Comparison of ENCODE assay signal across 20 cellular contexts in the genomic region with DNA sequence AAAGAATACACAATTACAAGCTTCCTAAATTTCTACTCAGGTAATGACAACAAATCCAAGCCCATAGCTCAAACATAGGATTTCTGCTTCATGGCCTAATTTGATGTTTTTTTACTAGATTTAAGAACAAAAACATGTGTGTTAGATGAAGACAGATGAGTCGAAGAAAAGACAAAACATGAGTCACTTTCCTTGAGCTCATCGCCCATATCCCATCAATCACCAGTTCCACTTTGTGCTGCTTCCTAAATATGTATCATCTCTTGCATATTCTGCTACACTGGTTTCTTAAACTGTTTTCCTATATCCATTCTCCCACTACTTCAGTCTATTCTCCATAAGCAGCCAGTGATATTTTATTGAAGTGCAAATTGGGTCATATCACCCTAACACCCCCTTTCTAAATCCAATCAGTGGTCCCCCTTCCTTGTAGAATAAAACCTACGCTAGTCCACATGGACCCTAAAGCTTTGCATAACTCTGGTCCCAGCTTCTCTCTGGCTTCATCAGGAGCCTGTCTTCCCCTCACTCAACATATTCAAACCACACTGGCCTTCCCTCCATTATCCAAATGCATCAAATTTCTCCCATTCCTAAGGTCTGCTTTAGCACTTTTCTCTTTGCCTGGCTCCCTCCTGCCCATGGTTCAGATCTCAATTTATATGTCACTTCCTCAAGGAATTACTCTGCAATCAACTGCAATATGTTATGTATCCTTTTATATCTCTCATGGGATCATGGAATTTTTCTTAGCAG.
A peak's percentile ranks its signal among the peaks of the same experiment; 100 is the strongest.
DNase-seq lines count a peak whose midpoint lies in the region; ATAC-seq and TF ChIP-seq lines count a peak whose summit lies in the region.
"Had no signal": no experiment of that assay in that cellular context is flagged by ENCODE, and none has a peak within 500 bp of the region (broad histone marks: within the 10 kb centered on the region; RNA-seq: fewer than 3 reads in every experiment).

No MANE protein-coding gene starts in this region.

- no peak overlapping the region for H3K9ac ChIP-seq in neural progenitor cell
- H3K9ac ChIP-seq: SK-N-SH had no signal

- H2AFZ ChIP-seq in neural progenitor cell (replicated peaks) = no peak overlapping the region
- H2AFZ ChIP-seq: PC-9 had no signal

- H3K9me3 Mint-ChIP-seq in mesothelial cell of epicardium = no peaks in the 10 kb centered on the region
- H3K9me3 Mint-ChIP-seq in neural progenitor cell = no peaks in the 10 kb centered on the region

- no peaks in the 10 kb centered on the region for H3K36me3 ChIP-seq in neural progenitor cell

- H3K4me3 Mint-ChIP-seq in mesothelial cell of epicardium (no peak overlapping the region), neural progenitor cell (no peak overlapping the region)
- H3K4me3 Mint-ChIP-seq: B cell had no signal

- no peaks in the 10 kb centered on the region for H3K9me3 ChIP-seq in neural progenitor cell (ENCODE audit: low read depth)
- H3K9me3 ChIP-seq: SK-N-SH had no signal

- H4K20me1 ChIP-seq in neural progenitor cell (ENCODE audit: low read depth) = no peaks in the 10 kb centered on the region

- DNase-seq in GM03348 (ENCODE audit: low spot score) = peak; percentile 15
- peak; percentile 22 for DNase-seq in RPMI7951 (ENCODE audit: low read depth)
- DNase-seq in foreskin keratinocyte = no peak
- no peak for DNase-seq in mesothelial cell of epicardium (ENCODE audit: low spot score in 2 of 2, unreplicated experiment in 2 of 2)
- no peak for DNase-seq in left lobe of liver (ENCODE audit: low spot score)
- no peak for DNase-seq in neural progenitor cell (ENCODE audit: low spot score)
- no peak for DNase-seq in D341Med (ENCODE audit: low spot score)
- DNase-seq: CD4-positive, alpha-beta memory T cell; DND-41; GF-D8; MM.1S; NCI-H1105; NCI-H187; NCI-H748 treated with DMSO at 0.1 percent for 48 hours; PC-9 had no signal

- H3K27me3 ChIP-seq in foreskin keratinocyte (no peaks in the 10 kb centered on the region), neural progenitor cell (no peaks in the 10 kb centered on the region)

- ATAC-seq in foreskin keratinocyte (peak; percentile 31), left lobe of liver (no peak), GM19455 (IDR thresholded peaks at IDR 0.05; ENCODE audit: unreplicated experiment) (no peak)
- ATAC-seq: Right ventricle myocardium inferior had no signal

- H3F3A ChIP-seq in neural progenitor cell (ENCODE audit: low read depth) = no peaks in the 10 kb centered on the region

- peaks cover 5% of the 10 kb centered on the region for H3K27me3 Mint-ChIP-seq in mesothelial cell of epicardium (ENCODE audit: low read depth)
- H3K27me3 Mint-ChIP-seq in neural progenitor cell (ENCODE audit: insufficient read depth, low read depth) = no peaks in the 10 kb centered on the region
- H3K27me3 Mint-ChIP-seq: B cell; CD4-positive, alpha-beta memory T cell had no signal

- H3K79me2 ChIP-seq in neural progenitor cell (ENCODE audit: low read depth) = no peaks in the 10 kb centered on the region

- no peak overlapping the region for H3K4me3 ChIP-seq in neural progenitor cell
- H3K4me3 ChIP-seq: PC-9 had no signal

- H3K4me1 ChIP-seq in foreskin keratinocyte = no peaks in the 10 kb centered on the region
- H3K4me1 ChIP-seq in neural progenitor cell = no peaks in the 10 kb centered on the region

- H3K4me2 ChIP-seq in neural progenitor cell = no peak overlapping the region
- H3K4me2 ChIP-seq: PC-9, SK-N-SH had no signal

- peaks cover 36% of the 10 kb centered on the region for H3K4me1 Mint-ChIP-seq in mesothelial cell of epicardium
- no peaks in the 10 kb centered on the region for H3K4me1 Mint-ChIP-seq in neural progenitor cell
- H3K4me1 Mint-ChIP-seq: B cell; CD4-positive, alpha-beta memory T cell had no signal

- no peaks in the 10 kb centered on the region for H3K36me3 Mint-ChIP-seq in mesothelial cell of epicardium
- H3K36me3 Mint-ChIP-seq in neural progenitor cell = no peaks in the 10 kb centered on the region
- H3K36me3 Mint-ChIP-seq: CD4-positive, alpha-beta memory T cell had no signal

- no peak for TF ChIP-seq CTCF in foreskin keratinocyte (conservative IDR thresholded peaks at IDR 0.05)
- no peak for TF ChIP-seq CTCF in mesothelial cell of epicardium (IDR thresholded peaks at IDR 0.05; ENCODE audit: unreplicated experiment)
- no peak for TF ChIP-seq CTCF in neural progenitor cell (IDR thresholded peaks at IDR 0.05)

- no peak overlapping the region for H3K27ac ChIP-seq in foreskin keratinocyte
- H3K27ac ChIP-seq in neural progenitor cell = no peak overlapping the region
- H3K27ac ChIP-seq: HL-60, PC-9 had no signal

- H3K27ac Mint-ChIP-seq in mesothelial cell of epicardium (peak overlapping the region; percentile 0), neural progenitor cell (no peak overlapping the region)
- H3K27ac Mint-ChIP-seq: B cell had no signal

Comparison
In these comparisons a context has a peak if more than half of its experiments do, and no peak if none do; other contexts are left out.
1. DNase-seq: peak in GM03348 (single experiment) and RPMI7951 (single experiment); none in foreskin keratinocyte (0 of 2), mesothelial cell of epicardium (0 of 2), left lobe of liver (single experiment), neural progenitor cell (single experiment) and D341Med (single experiment).